Comparison of ENCODE assay signal across 8 cellular contexts in genomic region chr15:68816795-68817303, GRCh38. TPM values are rescaled to one million over a fixed set of nuclear protein-coding genes. Genes with fewer than 3 reads are reported as not detected.
DNase-seq lines count a peak whose midpoint lies in the region; TF ChIP-seq lines count a peak whose summit lies in the region.

No MANE protein-coding gene starts in this region.

- H3K4ac ChIP-seq in mesenchymal stem cell (ENCODE audit: low read depth in 1 of 2, low read length in 2 of 2): peak overlapping the region; percentile 71 to 99

- no peak overlapping the region for H2AK5ac ChIP-seq in mesenchymal stem cell (ENCODE audit: low read length, severe bottlenecking)

- H4K91ac ChIP-seq in mesenchymal stem cell (ENCODE audit: low read length): peak overlapping the region; percentile 82

- H3K36me3 ChIP-seq in ES-I3 (ENCODE audit: insufficient read depth, low read length): no peaks in the 10 kb centered on the region
- H3K36me3 ChIP-seq in colonic mucosa: no peaks in the 10 kb centered on the region
- peaks cover 0 to 2% of the 10 kb centered on the region in 2 experiments for H3K36me3 ChIP-seq in mesenchymal stem cell (ENCODE audit: control insufficient read depth in 1 of 2, insufficient read depth in 2 of 2, low read depth in 1 of 2, low read length in 2 of 2)
- H3K36me3 ChIP-seq in uterus: no peaks in the 10 kb centered on the region

- intact Hi-C loops in colonic mucosa (cut with DNase I): no loop called here
- intact Hi-C loops in uterus (cut with DNase I; ENCODE audit: low total_unique reads): no loop called here

- H3K23ac ChIP-seq in mesenchymal stem cell (ENCODE audit: low read length in 2 of 2): peak overlapping the region in 1 of 2 experiments; percentile 10

- H2BK5ac ChIP-seq in mesenchymal stem cell (ENCODE audit: low read depth, low read length, poor library complexity, severe bottlenecking): no peak overlapping the region

- peak overlapping the region; percentile 57 for H4K8ac ChIP-seq in mesenchymal stem cell (ENCODE audit: low read length)

- peak overlapping the region; percentile 88 for H3K4me3 ChIP-seq in colonic mucosa
- H3K4me3 ChIP-seq in mesenchymal stem cell (ENCODE audit: insufficient read depth in 1 of 2, low read depth in 1 of 2, low read length in 2 of 2): peak overlapping the region; percentile 81 to 93
- H3K4me3 ChIP-seq in uterus: peak overlapping the region; percentile 83 to 89

- H2AFZ ChIP-seq in mesenchymal stem cell (ENCODE audit: low read depth, low read length): no peak overlapping the region

- WGBS in mesenchymal stem cell: 20% methylated on average over 12 of the region's 13 CpGs

- H3K4me1 ChIP-seq in ES-I3 (ENCODE audit: insufficient read depth, low read length) (peaks cover 21% of the 10 kb centered on the region), colonic mucosa (peaks cover 18% of the 10 kb centered on the region), mesenchymal stem cell (ENCODE audit: control insufficient read depth, insufficient read depth, low read depth, low read length) (peaks cover 7% of the 10 kb centered on the region), uterus (peaks cover 0 to 5% of the 10 kb centered on the region in 2 donors)

- H3K9me3 ChIP-seq in ES-I3 (ENCODE audit: control insufficient read depth, insufficient read depth, low read length) (no peaks in the 10 kb centered on the region), colonic mucosa (no peaks in the 10 kb centered on the region), mesenchymal stem cell (ENCODE audit: control insufficient read depth, low read length) (no peaks in the 10 kb centered on the region), uterus (no peaks in the 10 kb centered on the region)

- no peak overlapping the region for H3K14ac ChIP-seq in mesenchymal stem cell (ENCODE audit: low read length in 2 of 2)

- peak overlapping the region; percentile 88 to 90 for H3K18ac ChIP-seq in mesenchymal stem cell (ENCODE audit: low read depth in 1 of 2, low read length in 2 of 2)

- TF ChIP-seq POLR2A in uterus (IDR thresholded peaks at IDR 0.05): peak in 1 of 2 donors; percentile 7

- DNase-seq in NCI-H526 (lab: John Stamatoyannopoulos, UW): peak; percentile 38 to 80
- peak; percentile 60 for DNase-seq in colonic mucosa
- DNase-seq in mesenchymal stem cell: peak; percentile 47
- DNase-seq in uterus: no peak
- no peak for DNase-seq in activated CD4-positive, alpha-beta T cell treated with anti-CD3 and anti-CD28 coated beads, Interleukin-2, amount 50 U/mL, for 1 hour
- DNase-seq in GOT3 (lab: John Stamatoyannopoulos, UW): no peak
- DNase-seq in OCI-M2 (lab: John Stamatoyannopoulos, UW; ENCODE audit: unreplicated experiment): no peak

- no peak for TF ChIP-seq CTCF in colonic mucosa (IDR thresholded peaks at IDR 0.05)
- no peak for TF ChIP-seq CTCF in uterus (IDR thresholded peaks at IDR 0.05)

- H3K27ac ChIP-seq in colonic mucosa (peak overlapping the region; percentile 99), mesenchymal stem cell (ENCODE audit: low read length, poor library complexity, severe bottlenecking) (peak overlapping the region; percentile 78), uterus (peak overlapping the region; percentile 96 to 99)

- H3K4me2 ChIP-seq in mesenchymal stem cell (ENCODE audit: low read length, poor library complexity, severe bottlenecking): peak overlapping the region; percentile 83

- H3K9ac ChIP-seq in ES-I3 (ENCODE audit: low read depth, low read length): peak overlapping the region; percentile 92
- H3K9ac ChIP-seq in colonic mucosa (ENCODE audit: low read depth in 2 of 2, low read length in 2 of 2): peak overlapping the region; percentile 89 to 96
- H3K9ac ChIP-seq in mesenchymal stem cell (ENCODE audit: low read length): peak overlapping the region; percentile 96

- H2BK15ac ChIP-seq in mesenchymal stem cell (ENCODE audit: low read depth, poor library complexity, severe bottlenecking): no peak overlapping the region

- H3K79me1 ChIP-seq in mesenchymal stem cell (replicated peaks; ENCODE audit: low read length, poor library complexity, severe bottlenecking): peaks cover 2% of the 10 kb centered on the region

- peak overlapping the region in 1 of 2 experiments; percentile 40 for H2BK12ac ChIP-seq in mesenchymal stem cell (ENCODE audit: low read length in 2 of 2)

- H2BK120ac ChIP-seq in mesenchymal stem cell (ENCODE audit: low read depth, low read length): no peak overlapping the region

- H3K27me3 ChIP-seq in colonic mucosa (no peaks in the 10 kb centered on the region), mesenchymal stem cell (ENCODE audit: control insufficient read depth in 1 of 2, insufficient read depth in 1 of 2, low read length in 2 of 2) (no peaks in the 10 kb centered on the region), uterus (no peaks in the 10 kb centered on the region)

RNA-seq across cellular contexts. Expression of gene ANP32A, which starts 3.8 kb away (rescaled TPM):
- 100 to 1,000 TPM; 126 to 177 TPM for total RNA-seq in colonic mucosa
- polyA plus RNA-seq in mesenchymal stem cell (2013, experiment 1 of 2): 146 TPM
- 155 TPM for polyA plus RNA-seq in mesenchymal stem cell (2013, experiment 2 of 2)
- 100 to 1,000 TPM in 3 of 4 donors, 10 to 100 TPM in 1; 32.1 to 117 (median 105) TPM for total RNA-seq in uterus

Comparison
In these comparisons a context has a peak if more than half of its experiments do, and no peak if none do; other contexts are left out.
1. DNase-seq: peak in NCI-H526 (2 of 2), colonic mucosa (single experiment) and mesenchymal stem cell (single experiment); none in uterus (0 of 2), activated CD4-positive, alpha-beta T cell treated with anti-CD3 and anti-CD28 coated beads, Interleukin-2, amount 50 U/mL, for 1 hour (single experiment), GOT3 (single experiment) and OCI-M2 (single experiment).
2. Peak in every context shown above with its lines, with median percentiles within 50 percentile points of each other: H3K9ac ChIP-seq, H3K27ac ChIP-seq and H3K4me3 ChIP-seq.